9 cellular contexts compared by ENCODE assay signal in the genomic region with DNA sequence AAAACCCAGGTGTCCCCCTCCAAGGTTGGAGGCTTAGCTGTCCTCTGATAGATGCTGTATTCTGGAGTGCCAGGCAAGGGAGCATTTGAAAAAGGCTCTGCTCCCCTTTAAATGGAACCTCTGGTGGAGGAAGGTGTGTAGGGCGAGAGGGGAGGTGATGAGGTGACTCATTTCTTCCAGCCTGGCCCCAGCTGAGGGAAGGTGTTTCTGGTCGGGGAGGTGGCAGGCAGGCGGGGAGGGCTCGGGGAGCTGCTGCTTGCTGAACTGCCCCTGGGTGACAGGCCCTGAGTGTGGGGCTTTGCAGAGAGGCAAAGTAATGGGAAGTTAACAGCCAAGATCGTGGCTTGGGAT. TPM values are rescaled to one million over a fixed set of nuclear protein-coding genes. Genes with fewer than 3 reads are reported as not detected.
DNase-seq lines count a peak whose midpoint lies in the region; ATAC-seq and TF ChIP-seq lines count a peak whose summit lies in the region.
"Had no signal": no experiment of that assay in that cellular context is flagged by ENCODE, and none has a peak within 500 bp of the region (broad histone marks: within the 10 kb centered on the region; RNA-seq: fewer than 3 reads in every experiment).

No MANE protein-coding gene starts in this region.

- H3K4me3 ChIP-seq in right atrium auricular region, result no peak overlapping the region

- intact Hi-C loops in left ventricle myocardium superior (cut with micrococcal nuclease) (no loop called here), head of caudate nucleus (cut with DNase I) (no loop called here)

- H3K27ac Mint-ChIP-seq in type B pancreatic cell, result no peak overlapping the region

- H3K36me3 Mint-ChIP-seq in type B pancreatic cell, result no peaks in the 10 kb centered on the region

- H3K4me1 Mint-ChIP-seq in type B pancreatic cell (ENCODE audit: unreplicated experiment), result no peaks in the 10 kb centered on the region

- no peaks in the 10 kb centered on the region for H3K27me3 ChIP-seq in right atrium auricular region

- no peaks in the 10 kb centered on the region for H3K9me3 ChIP-seq in right atrium auricular region

- no peak overlapping the region for H3K4me3 Mint-ChIP-seq in type B pancreatic cell

- peaks cover 4% of the 10 kb centered on the region for H3K27me3 Mint-ChIP-seq in type B pancreatic cell

- H3K9me3 Mint-ChIP-seq in type B pancreatic cell, result no peaks in the 10 kb centered on the region

- TF ChIP-seq CTCF in right atrium auricular region (IDR thresholded peaks at IDR 0.05), result no peak
- no peak for TF ChIP-seq CTCF in type B pancreatic cell (conservative IDR thresholded peaks at IDR 0.05)

- H3K27ac ChIP-seq in right atrium auricular region, result no peak overlapping the region

- no peaks in the 10 kb centered on the region for H3K36me3 ChIP-seq in right atrium auricular region

- no peak for DNase-seq in left ventricle myocardium superior
- no peak for DNase-seq in right atrium auricular region (ENCODE audit: low spot score)
- peak; percentile 55 to 64 (median 62) for DNase-seq in activated CD4-positive, CD25-positive, alpha-beta regulatory T cell (lab: John Stamatoyannopoulos, UW)
- peak; percentile 42 for DNase-seq in effector CD8-positive, alpha-beta T cell (lab: John Stamatoyannopoulos, UW)
- peak; percentile 82 for DNase-seq in stimulated activated CD8-positive, alpha-beta memory T cell treated with anti-CD3 and anti-CD28 coated beads, Interleukin-4, amount 100 ng/mL, for 24 hours (ENCODE audit: low read depth)
- no peak for DNase-seq in head of caudate nucleus
- DNase-seq in type B pancreatic cell (ENCODE audit: extremely low spot score, unreplicated experiment), result no peak
- no peak for DNase-seq in amygdala (lab: John Stamatoyannopoulos, UW)

- peak; percentile 10 for ATAC-seq in left ventricle myocardium superior

- peaks cover 0 to 16% of the 10 kb centered on the region in 2 donors for H3K4me1 ChIP-seq in right atrium auricular region

RNA-seq across cellular contexts. Expression of gene PSTPIP1, which starts 18.8 kb away (rescaled TPM):
- total RNA-seq in left ventricle myocardium superior (2.4 TPM), right atrium auricular region (1 to 10 TPM; 1.9 to 2.3 TPM), type B pancreatic cell (ENCODE audit: low replicate concordance) (0.77 TPM in 1 of 2 replicates, not detected in the other)
- total RNA-seq: myocyte had no signal

RNA-seq across cellular contexts. Expression of gene TSPAN3, which starts 57.1 kb away (rescaled TPM):
- 97.1 TPM for total RNA-seq in left ventricle myocardium superior
- total RNA-seq in right atrium auricular region, result 100 to 1,000 TPM; 191 to 361 TPM
- 288 and 377 TPM in 2 replicates for total RNA-seq in type B pancreatic cell (ENCODE audit: low replicate concordance)

Comparison
In these comparisons a context has a peak if more than half of its experiments do, and no peak if none do; other contexts are left out.
1. DNase-seq: peak in activated CD4-positive, CD25-positive, alpha-beta regulatory T cell (4 of 4), effector CD8-positive, alpha-beta T cell (single experiment) and stimulated activated CD8-positive, alpha-beta memory T cell treated with anti-CD3 and anti-CD28 coated beads, Interleukin-4, amount 100 ng/mL, for 24 hours (single experiment); none in left ventricle myocardium superior (single experiment), right atrium auricular region (single experiment), head of caudate nucleus (0 of 42), type B pancreatic cell (single experiment) and amygdala (0 of 56).